10 cellular contexts compared by ENCODE assay signal in the genomic region with DNA sequence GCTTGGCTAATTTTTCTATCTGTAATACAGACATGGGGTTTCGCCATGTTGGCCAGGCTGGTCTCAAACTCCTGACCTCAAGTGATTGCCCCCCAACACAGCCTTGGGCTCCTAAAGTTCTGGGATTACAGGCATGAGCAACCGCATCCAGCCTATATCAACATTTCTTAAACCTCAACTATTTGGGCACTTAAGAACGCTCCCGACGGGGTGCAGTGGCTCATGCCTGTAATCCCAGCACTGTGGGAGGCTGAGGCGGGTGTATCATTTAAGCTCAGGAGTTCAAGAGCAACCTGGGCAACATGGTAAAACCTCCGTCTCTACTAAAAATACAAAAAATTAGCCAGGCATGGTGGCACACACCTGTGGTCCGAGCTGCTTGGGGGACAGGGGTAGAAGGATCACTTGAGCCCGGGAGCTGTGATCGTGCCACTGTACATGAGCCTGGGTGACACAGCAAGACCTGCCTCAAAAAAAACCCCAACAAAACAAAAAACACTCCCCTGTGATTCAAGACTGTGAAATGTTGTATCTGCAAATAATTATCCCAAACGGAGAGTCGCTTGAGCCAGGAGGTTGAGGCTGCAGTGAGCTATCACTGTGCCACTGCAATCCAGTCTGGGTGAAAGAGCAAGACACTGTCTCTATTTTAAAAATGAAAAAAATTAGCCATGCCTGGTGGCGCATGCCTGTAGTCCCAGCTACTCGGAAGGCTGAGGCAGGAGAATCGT. TPM values are rescaled to one million over a fixed set of nuclear protein-coding genes. Genes with fewer than 3 reads are reported as not detected.
DNase-seq lines count a peak whose midpoint lies in the region; ATAC-seq and TF ChIP-seq lines count a peak whose summit lies in the region.
"Had no signal": no experiment of that assay in that cellular context is flagged by ENCODE, and none has a peak within 500 bp of the region (broad histone marks: within the 10 kb centered on the region; RNA-seq: fewer than 3 reads in every experiment).

No MANE protein-coding gene starts in this region.

- no peaks in the 10 kb centered on the region for H3K27me3 Mint-ChIP-seq in CD8-positive, alpha-beta T cell (ENCODE audit: low read depth)
- no peaks in the 10 kb centered on the region for H3K27me3 Mint-ChIP-seq in effector memory CD8-positive, alpha-beta T cell

- WGBS in trophoblast cell (ENCODE audit: extremely low coverage, insufficient coverage, insufficient read length) = no CpG with 5 or more reads among the region's 15 CpGs
- WGBS in tibial nerve, 2 donors = 76 to 86% methylated on average over 15 of the region's 15 CpGs

- H3K9me3 Mint-ChIP-seq in CD8-positive, alpha-beta T cell = no peaks in the 10 kb centered on the region
- H3K9me3 Mint-ChIP-seq in effector memory CD8-positive, alpha-beta T cell = no peaks in the 10 kb centered on the region

- CTCF ChIA-PET in CD8-positive, alpha-beta T cell (lab: Charles Lee) = interaction anchor here (0.9 to 10.4 kb wide), 5 partner anchors 10 to 112 kb away, joined by 3 to 83 read pairs (median 7); partner anchors contain the start of gene ARPC3

- H3K36me3 ChIP-seq in CD8-positive, alpha-beta T cell (ENCODE audit: insufficient read depth, low read length) = no peaks in the 10 kb centered on the region
- no peaks in the 10 kb centered on the region for H3K36me3 ChIP-seq in trophoblast cell (ENCODE audit: control insufficient read depth in 1 of 2, insufficient read depth in 2 of 2, low read length in 2 of 2)
- no peaks in the 10 kb centered on the region for H3K36me3 ChIP-seq in tibial nerve
- H3K36me3 ChIP-seq: tibial artery had no signal

- no peak overlapping the region for H3K18ac ChIP-seq in trophoblast cell (ENCODE audit: low read length)

- no peak overlapping the region for H3K4ac ChIP-seq in trophoblast cell (ENCODE audit: low read depth, low read length)

- DNase-seq in CD8-positive, alpha-beta T cell = no peak
- DNase-seq in M059J (ENCODE audit: low read depth) (peak; percentile 47), trophoblast cell (peak; percentile 83 to 91), tibial nerve (ENCODE audit: low spot score in 2 of 2) (no peak), globus pallidus (ENCODE audit: low spot score) (no peak)
- DNase-seq in effector memory CD8-positive, alpha-beta T cell = no peak
- DNase-seq: DND-41, NCI-H446, tibial artery had no signal

- no peak overlapping the region for H3K14ac ChIP-seq in trophoblast cell (ENCODE audit: low read length)

- H3K4me1 ChIP-seq in CD8-positive, alpha-beta T cell (ENCODE audit: insufficient read depth, low read length) = peaks cover 50% of the 10 kb centered on the region
- peaks cover 0 to 4% of the 10 kb centered on the region in 2 experiments for H3K4me1 ChIP-seq in trophoblast cell (ENCODE audit: control insufficient read depth in 1 of 2, insufficient read depth in 2 of 2, low read length in 2 of 2)
- peaks cover 0 to 74% (median 42%) of the 10 kb centered on the region in 4 donors for H3K4me1 ChIP-seq in tibial nerve

- H3K9me3 ChIP-seq in CD8-positive, alpha-beta T cell (ENCODE audit: low read length) = no peaks in the 10 kb centered on the region
- H3K9me3 ChIP-seq in trophoblast cell (ENCODE audit: insufficient read depth, low read depth, low read length) (no peaks in the 10 kb centered on the region), tibial nerve (no peaks in the 10 kb centered on the region)
- H3K9me3 ChIP-seq: tibial artery had no signal

- H3K23ac ChIP-seq in trophoblast cell (ENCODE audit: low read length) = no peak overlapping the region

- H3K27ac Mint-ChIP-seq in CD8-positive, alpha-beta T cell = peak overlapping the region; percentile 84
- peak overlapping the region; percentile 97 for H3K27ac Mint-ChIP-seq in effector memory CD8-positive, alpha-beta T cell

- H2BK5ac ChIP-seq in trophoblast cell (ENCODE audit: low read depth, low read length, poor library complexity) = no peak overlapping the region

- H3K79me1 ChIP-seq in trophoblast cell (ENCODE audit: low read length) = no peaks in the 10 kb centered on the region

- H4K91ac ChIP-seq in trophoblast cell (ENCODE audit: low read depth, low read length) = no peak overlapping the region

- no peak overlapping the region for H4K12ac ChIP-seq in trophoblast cell (ENCODE audit: low read depth, low read length)

- H2AK5ac ChIP-seq in trophoblast cell (ENCODE audit: low read length) = no peak overlapping the region

- intact Hi-C loops in CD8-positive, alpha-beta T cell (cut with DNase I, micrococcal nuclease) = loop anchor here (1.0 to 2.0 kb wide), 2 partner anchors 14 to 15 kb away; no protein-coding TSS in a partner anchor

- H3K4me3 Mint-ChIP-seq in CD8-positive, alpha-beta T cell = peak overlapping the region; percentile 61
- H3K4me3 Mint-ChIP-seq in effector memory CD8-positive, alpha-beta T cell = peak overlapping the region; percentile 80 to 85

- H2AFZ ChIP-seq in trophoblast cell (ENCODE audit: insufficient read depth, low read length, poor library complexity) = no peak overlapping the region

- TF ChIP-seq POLR2A in tibial nerve (IDR thresholded peaks at IDR 0.05) = no peak

- no peaks in the 10 kb centered on the region for H3K27me3 ChIP-seq in CD8-positive, alpha-beta T cell (ENCODE audit: insufficient read depth, low read length)
- no peaks in the 10 kb centered on the region for H3K27me3 ChIP-seq in trophoblast cell (ENCODE audit: insufficient read depth, low read length)
- H3K27me3 ChIP-seq in tibial nerve = no peaks in the 10 kb centered on the region
- H3K27me3 ChIP-seq: tibial artery had no signal

- ATAC-seq in CD8-positive, alpha-beta T cell = peak; percentile 32
- peak; percentile 8 for ATAC-seq in effector memory CD8-positive, alpha-beta T cell (replicated peaks)
- ATAC-seq in GM19023 (IDR thresholded peaks at IDR 0.05; ENCODE audit: unreplicated experiment) = no peak

- no peak overlapping the region for H2BK12ac ChIP-seq in trophoblast cell (ENCODE audit: low read length)

- H3K4me1 Mint-ChIP-seq in CD8-positive, alpha-beta T cell (ENCODE audit: low read depth) = peaks cover 71% of the 10 kb centered on the region
- H3K4me1 Mint-ChIP-seq in effector memory CD8-positive, alpha-beta T cell (ENCODE audit: low read depth in 2 of 2) = peaks cover 45 to 67% of the 10 kb centered on the region in 2 donors

- POLR2A ChIA-PET in CD8-positive, alpha-beta T cell (lab: Charles Lee) = interaction anchor here (0.9 to 1.4 kb wide), 3 partner anchors 9 to 43 kb away, joined by 3 to 5 read pairs (median 3); no protein-coding TSS in a partner anchor

- H4K8ac ChIP-seq in trophoblast cell (ENCODE audit: low read depth, low read length) = no peak overlapping the region

- H3K4me2 ChIP-seq in trophoblast cell (ENCODE audit: low read length) = no peak overlapping the region

- TF ChIP-seq EP300 in tibial nerve (IDR thresholded peaks at IDR 0.05) = no peak

- H3K9ac ChIP-seq in trophoblast cell (ENCODE audit: low read length) = no peak overlapping the region

- H3K27ac ChIP-seq in CD8-positive, alpha-beta T cell (ENCODE audit: low read depth, low read length) = no peak overlapping the region
- no peak overlapping the region for H3K27ac ChIP-seq in trophoblast cell (ENCODE audit: low read depth, low read length)
- H3K27ac ChIP-seq in tibial nerve = peak overlapping the region in 1 of 4 donors; percentile 53
- H3K27ac ChIP-seq: tibial artery had no signal

- H2BK120ac ChIP-seq in trophoblast cell (ENCODE audit: insufficient read depth, low read length, poor library complexity) = no peak overlapping the region

- no peak overlapping the region for H3K4me3 ChIP-seq in CD8-positive, alpha-beta T cell (ENCODE audit: low read depth, low read length)
- H3K4me3 ChIP-seq in trophoblast cell (ENCODE audit: low read depth, low read length) (no peak overlapping the region), tibial nerve (no peak overlapping the region)
- H3K4me3 ChIP-seq: tibial artery had no signal

- peaks cover 7% of the 10 kb centered on the region for H3K36me3 Mint-ChIP-seq in CD8-positive, alpha-beta T cell
- peaks cover 25% of the 10 kb centered on the region for H3K36me3 Mint-ChIP-seq in effector memory CD8-positive, alpha-beta T cell (ENCODE audit: insufficient read depth)

- H3K79me2 ChIP-seq in trophoblast cell (ENCODE audit: control insufficient read depth, insufficient read depth, low read length, poor library complexity) = no peaks in the 10 kb centered on the region

- TF ChIP-seq CTCF in CD8-positive, alpha-beta T cell (IDR thresholded peaks at IDR 0.05) = no peak
- TF ChIP-seq CTCF in tibial nerve (IDR thresholded peaks at IDR 0.05) = no peak

RNA-seq across cellular contexts. Expression of gene PPTC7, which starts 21.5 kb away (rescaled TPM):
- total RNA-seq in CD8-positive, alpha-beta T cell = 10 to 100 TPM; 49.6 to 50.4 TPM
- 1.7 and 5.2 TPM in 2 replicates for total RNA-seq in M059J (2014; rRNA removed; shearing (Covaris generic))
- polyA plus RNA-seq in trophoblast cell (2013) = 9.9 and 10.1 TPM in 2 replicates
- 10 to 100 TPM; 21.6 to 23.6 (median 23.1) TPM for total RNA-seq in tibial nerve

RNA-seq across cellular contexts. Expression of gene TCTN1, which starts 52.3 kb away (rescaled TPM):
- 1 to 10 TPM; 4.7 to 4.9 TPM for total RNA-seq in CD8-positive, alpha-beta T cell
- total RNA-seq in M059J (2014; rRNA removed; shearing (Covaris generic)) = 40.4 and 42.8 TPM in 2 replicates
- polyA plus RNA-seq in trophoblast cell (2013) = 17.6 and 19.3 TPM in 2 replicates
- total RNA-seq in tibial nerve = 10 to 100 TPM; 45.0 to 71.2 (median 64.5) TPM

RNA-seq across cellular contexts. Expression of gene RAD9B, which starts 59.5 kb away (rescaled TPM):
- 1 to 10 TPM in 1 of 2 experiments, under 1 TPM in 1; 0.57 to 1.5 TPM for total RNA-seq in CD8-positive, alpha-beta T cell
- 0.47 and 1.1 TPM in 2 replicates for total RNA-seq in M059J (2014; rRNA removed; shearing (Covaris generic))
- 0.08 and 0.11 TPM in 2 replicates for polyA plus RNA-seq in trophoblast cell (2013)
- 1 to 10 TPM in 1 of 4 donors, under 1 TPM in 3; 0.30 to 2.4 (median 0.71) TPM for total RNA-seq in tibial nerve

RNA-seq across cellular contexts. Expression of gene VPS29, which starts 59.7 kb away (rescaled TPM):
- 10 to 100 TPM; 49.6 to 53.5 TPM for total RNA-seq in CD8-positive, alpha-beta T cell
- total RNA-seq in M059J (2014; rRNA removed; shearing (Covaris generic)) = 117 and 146 TPM in 2 replicates
- polyA plus RNA-seq in trophoblast cell (2013) = 110 and 119 TPM in 2 replicates
- total RNA-seq in tibial nerve = 100 to 1,000 TPM in 1 of 4 donors, 10 to 100 TPM in 3; 66.6 to 142 (median 82.9) TPM

Comparison
In these comparisons a context has a peak if more than half of its experiments do, and no peak if none do; other contexts are left out.
1. DNase-seq: peak in M059J (single experiment) and trophoblast cell (2 of 2); none in CD8-positive, alpha-beta T cell (0 of 7), effector memory CD8-positive, alpha-beta T cell (0 of 3), tibial nerve (0 of 2) and globus pallidus (single experiment).